In the genomic region with DNA sequence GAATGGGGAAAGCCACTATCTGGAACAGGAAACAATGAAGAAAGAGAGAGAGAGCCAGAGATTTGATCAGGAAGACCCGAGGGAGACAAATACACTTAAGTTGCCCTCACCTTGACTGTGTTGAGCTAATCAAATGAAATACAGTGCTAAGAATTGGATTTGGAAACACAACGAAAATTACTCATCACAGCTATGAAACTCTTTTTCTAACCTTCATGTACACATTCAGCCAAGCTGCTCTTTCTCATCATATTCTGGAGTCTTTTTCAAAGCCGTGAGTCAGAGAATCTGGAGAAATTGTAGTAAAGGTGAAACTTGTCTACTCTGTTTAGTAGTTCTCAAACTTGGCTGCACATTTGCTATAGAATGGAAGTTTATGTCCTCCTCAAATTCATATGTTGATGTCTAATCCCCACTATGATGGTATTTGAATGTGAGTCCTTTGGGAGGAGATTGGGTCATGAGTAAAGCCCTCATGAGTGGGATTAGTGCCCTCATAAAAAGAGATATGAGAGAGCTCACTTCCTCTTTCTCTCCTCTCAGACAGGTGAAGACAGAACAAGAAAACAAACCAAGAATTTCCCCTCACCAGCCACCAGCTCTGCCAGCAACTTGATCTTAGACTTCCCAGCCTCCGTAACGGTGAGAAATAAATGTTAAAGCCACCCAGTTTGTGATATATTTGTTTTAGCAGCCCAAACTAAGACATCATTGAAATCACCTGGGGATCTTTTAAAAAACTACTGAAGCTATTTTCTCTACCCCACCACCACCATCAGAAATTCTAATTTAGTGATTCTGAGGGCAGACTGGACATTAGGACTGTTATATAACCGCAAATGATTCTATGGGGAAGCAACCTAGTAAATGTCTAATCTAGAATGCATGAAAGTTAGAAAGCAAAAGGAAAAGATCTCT, we compare ENCODE assay signal across 11 cellular contexts.
DNase-seq lines count a peak whose midpoint lies in the region; ATAC-seq and TF ChIP-seq lines count a peak whose summit lies in the region.
"Had no signal": no experiment of that assay in that cellular context is flagged by ENCODE, and none has a peak within 500 bp of the region (broad histone marks: within the 10 kb centered on the region; RNA-seq: fewer than 3 reads in every experiment).

No MANE protein-coding gene starts in this region.

- TF ChIP-seq CTCF in GM20000 (IDR thresholded peaks at IDR 0.05; ENCODE audit: extremely low read depth, missing control alignments) (no peak), prostate gland (IDR thresholded peaks at IDR 0.05) (no peak)

- DNase-seq in GM20000 (ENCODE audit: low spot score) (peak; percentile 27), NCI-H146 treated with DMSO at 0.1 percent for 48 hours (lab: John Stamatoyannopoulos, UW; ENCODE audit: unreplicated experiment) (peak; percentile 39), prostate gland (ENCODE audit: low spot score) (no peak), COR-L47 (lab: John Stamatoyannopoulos, UW) (no peak)
- no peak for DNase-seq in stimulated activated effector memory CD8-positive, alpha-beta T cell treated with anti-CD3 and anti-CD28 coated beads, Interleukin-12 subunit alpha, Interleukin-12 subunit beta, amount 100 ng/mL, for 72 hours (ENCODE audit: low spot score in 2 of 2)
- no peak for DNase-seq in stimulated activated naive CD8-positive, alpha-beta T cell treated with anti-CD3 and anti-CD28 coated beads, Interleukin-15, amount 100 ng/mL, for 72 hours
- DNase-seq: nephron progenitor cell had no signal

- H3K4me1 ChIP-seq in prostate gland (replicated peaks), result no peaks in the 10 kb centered on the region

- no peaks in the 10 kb centered on the region for H3K9me3 ChIP-seq in prostate gland
- H3K9me3 ChIP-seq: thoracic aorta had no signal

- TF ChIP-seq POLR2A in prostate gland (IDR thresholded peaks at IDR 0.05), result no peak

- no peaks in the 10 kb centered on the region for H3K27me3 ChIP-seq in prostate gland (replicated peaks; ENCODE audit: insufficient read depth)

- H3K27ac Mint-ChIP-seq in stimulated activated effector memory CD8-positive, alpha-beta T cell treated with anti-CD3 and anti-CD28 coated beads, Interleukin-12 subunit alpha, Interleukin-12 subunit beta, amount 100 ng/mL, for 72 hours, result no peak overlapping the region
- H3K27ac Mint-ChIP-seq in stimulated activated naive CD8-positive, alpha-beta T cell treated with anti-CD3 and anti-CD28 coated beads, Interleukin-15, amount 100 ng/mL, for 72 hours, result no peak overlapping the region
- H3K27ac Mint-ChIP-seq: nephron progenitor cell had no signal

- WGBS in prostate gland, result 73% methylated on average over 6 of the region's 6 CpGs

- H3K27me3 Mint-ChIP-seq in stimulated activated naive CD8-positive, alpha-beta T cell treated with anti-CD3 and anti-CD28 coated beads, Interleukin-15, amount 100 ng/mL, for 72 hours, result no peaks in the 10 kb centered on the region

- no peak overlapping the region for H3K27ac ChIP-seq in prostate gland
- H3K27ac ChIP-seq: epithelial cell of prostate, thoracic aorta had no signal

- H3K36me3 ChIP-seq in prostate gland, result no peaks in the 10 kb centered on the region
- H3K36me3 ChIP-seq: thoracic aorta had no signal

- no peak overlapping the region for H3K4me3 ChIP-seq in prostate gland
- H3K4me3 ChIP-seq: thoracic aorta had no signal

- no peak overlapping the region for H3K4me3 Mint-ChIP-seq in stimulated activated effector memory CD8-positive, alpha-beta T cell treated with anti-CD3 and anti-CD28 coated beads, Interleukin-12 subunit alpha, Interleukin-12 subunit beta, amount 100 ng/mL, for 72 hours
- no peak overlapping the region for H3K4me3 Mint-ChIP-seq in stimulated activated naive CD8-positive, alpha-beta T cell treated with anti-CD3 and anti-CD28 coated beads, Interleukin-15, amount 100 ng/mL, for 72 hours
- H3K4me3 Mint-ChIP-seq: nephron progenitor cell had no signal

- no peaks in the 10 kb centered on the region for H3K36me3 Mint-ChIP-seq in stimulated activated effector memory CD8-positive, alpha-beta T cell treated with anti-CD3 and anti-CD28 coated beads, Interleukin-12 subunit alpha, Interleukin-12 subunit beta, amount 100 ng/mL, for 72 hours

- ATAC-seq in GM18499 (IDR thresholded peaks at IDR 0.05; ENCODE audit: insufficient read depth, unreplicated experiment) (peak; percentile 83), HG02981 (IDR thresholded peaks at IDR 0.05; ENCODE audit: unreplicated experiment) (peak; percentile 92)
- ATAC-seq in stimulated activated effector memory CD8-positive, alpha-beta T cell treated with anti-CD3 and anti-CD28 coated beads, Interleukin-12 subunit alpha, Interleukin-12 subunit beta, amount 100 ng/mL, for 72 hours, result no peak
- ATAC-seq in stimulated activated naive CD8-positive, alpha-beta T cell treated with anti-CD3 and anti-CD28 coated beads, Interleukin-15, amount 100 ng/mL, for 72 hours, result no peak

- intact Hi-C loops in prostate gland (cut with DNase I), result no loop called here

- H3K9me3 Mint-ChIP-seq in stimulated activated effector memory CD8-positive, alpha-beta T cell treated with anti-CD3 and anti-CD28 coated beads, Interleukin-12 subunit alpha, Interleukin-12 subunit beta, amount 100 ng/mL, for 72 hours, result peaks cover 14% of the 10 kb centered on the region
- H3K9me3 Mint-ChIP-seq in stimulated activated naive CD8-positive, alpha-beta T cell treated with anti-CD3 and anti-CD28 coated beads, Interleukin-15, amount 100 ng/mL, for 72 hours, result peaks cover 0 to 6% of the 10 kb centered on the region in 2 donors
- H3K9me3 Mint-ChIP-seq: nephron progenitor cell had no signal

- H3K4me1 Mint-ChIP-seq in stimulated activated effector memory CD8-positive, alpha-beta T cell treated with anti-CD3 and anti-CD28 coated beads, Interleukin-12 subunit alpha, Interleukin-12 subunit beta, amount 100 ng/mL, for 72 hours, result no peaks in the 10 kb centered on the region
- H3K4me1 Mint-ChIP-seq in stimulated activated naive CD8-positive, alpha-beta T cell treated with anti-CD3 and anti-CD28 coated beads, Interleukin-15, amount 100 ng/mL, for 72 hours, result no peaks in the 10 kb centered on the region
- H3K4me1 Mint-ChIP-seq: nephron progenitor cell had no signal

Comparison
In these comparisons a context has a peak if more than half of its experiments do, and no peak if none do; other contexts are left out.
1. ATAC-seq: peak in GM18499 (single experiment) and HG02981 (single experiment); none in stimulated activated effector memory CD8-positive, alpha-beta T cell treated with anti-CD3 and anti-CD28 coated beads, Interleukin-12 subunit alpha, Interleukin-12 subunit beta, amount 100 ng/mL, for 72 hours (single experiment) and stimulated activated naive CD8-positive, alpha-beta T cell treated with anti-CD3 and anti-CD28 coated beads, Interleukin-15, amount 100 ng/mL, for 72 hours (single experiment).
2. DNase-seq: peak in GM20000 (single experiment) and NCI-H146 treated with DMSO at 0.1 percent for 48 hours (single experiment); none in prostate gland (single experiment), stimulated activated effector memory CD8-positive, alpha-beta T cell treated with anti-CD3 and anti-CD28 coated beads, Interleukin-12 subunit alpha, Interleukin-12 subunit beta, amount 100 ng/mL, for 72 hours (0 of 2), COR-L47 (single experiment) and stimulated activated naive CD8-positive, alpha-beta T cell treated with anti-CD3 and anti-CD28 coated beads, Interleukin-15, amount 100 ng/mL, for 72 hours (0 of 2).